Comparison of ENCODE assay signal across 19 cellular contexts in genomic region chr1:243434594-243434993, GRCh38.
"Had no signal": no experiment of that assay in that cellular context is flagged by ENCODE, and none has a peak within 500 bp of the region (broad histone marks: within the 10 kb centered on the region; RNA-seq: fewer than 3 reads in every experiment).

No MANE protein-coding gene starts in this region.

- H3K27ac ChIP-seq: adrenal gland, body of pancreas, colonic mucosa, esophagus muscularis mucosa, heart left ventricle, lower lobe of right lung, pancreas, transverse colon, vagina had no signal

- H3K36me3 ChIP-seq: adrenal gland, colonic mucosa, pancreas, transverse colon, vagina had no signal

- H3K27me3 ChIP-seq: adrenal gland, body of pancreas, colonic mucosa, esophagus muscularis mucosa, heart left ventricle, pancreas, transverse colon, vagina had no signal

- H3K4me1 ChIP-seq: adrenal gland, body of pancreas, colonic mucosa, heart left ventricle, lower lobe of right lung, pancreas, transverse colon, vagina had no signal

- H3K4me3 ChIP-seq: adrenal gland, body of pancreas, colonic mucosa, esophagus muscularis mucosa, heart left ventricle, lower lobe of right lung, pancreas, transverse colon, vagina had no signal

- H3K4me3 Mint-ChIP-seq: activated naive CD4-positive, alpha-beta T cell treated with anti-CD3 and anti-CD28 coated beads, Interleukin-2, amount 10 ng/mL, durations not matched to agents 7 days and 5 days; mesothelial cell of epicardium had no signal

- H3K9me3 ChIP-seq: adrenal gland, body of pancreas, colonic mucosa, esophagus muscularis mucosa, heart left ventricle, lower lobe of right lung, pancreas, transverse colon, vagina had no signal

- H3K27me3 Mint-ChIP-seq: activated naive CD4-positive, alpha-beta T cell treated with anti-CD3 and anti-CD28 coated beads, Interleukin-2, amount 10 ng/mL, durations not matched to agents 7 days and 5 days had no signal

- H3K27ac Mint-ChIP-seq: activated naive CD4-positive, alpha-beta T cell treated with anti-CD3 and anti-CD28 coated beads, Interleukin-2, amount 10 ng/mL, durations not matched to agents 7 days and 5 days; activated T-helper 2 cell treated with anti-CD3 and anti-CD28 coated beads, Interferon-gamma antibody, Interleukin-2, Interleukin-4, amounts not matched to agents 10 μg/mL and 5 μg/mL and 100 μg/mL, durations not matched to agents 14 hours and 24 hours and 36 hours; mesothelial cell of epicardium had no signal

- ATAC-seq: activated CD4-positive, CD25-positive, alpha-beta regulatory T cell treated with anti-CD3 and anti-CD28 coated beads, Interleukin-2, amount 50 U/mL, for 24 hours; body of pancreas; heart left ventricle; left colon; lower lobe of right lung; pancreas; sciatic nerve; stimulated activated naive CD8-positive, alpha-beta T cell treated with anti-CD3 and anti-CD28 coated beads, Interleukin-15, Interleukin-2, amounts not matched to agents 100 U/mL and 50 U/mL, for 24 hours had no signal

- H3K4me1 Mint-ChIP-seq: activated naive CD4-positive, alpha-beta T cell treated with anti-CD3 and anti-CD28 coated beads, Interleukin-2, amount 10 ng/mL, durations not matched to agents 7 days and 5 days had no signal

- DNase-seq: activated CD4-positive, alpha-beta T cell treated with anti-CD3 and anti-CD28 coated beads, Interleukin-2, amount 50 U/mL, for 4 hours; activated naive CD4-positive, alpha-beta T cell treated with anti-CD3 and anti-CD28 coated beads, Interleukin-2, amount 10 ng/mL, durations not matched to agents 7 days and 5 days; adrenal gland; body of pancreas; caudate nucleus; colonic mucosa; foreskin melanocyte; heart left ventricle; left colon; lower lobe of right lung; pancreas; stimulated activated naive CD8-positive, alpha-beta T cell treated with anti-CD3 and anti-CD28 coated beads, Interleukin-15, Interleukin-2, amounts not matched to agents 100 U/mL and 50 U/mL, for 24 hours; transverse colon had no signal

- H3K9me3 Mint-ChIP-seq: activated naive CD4-positive, alpha-beta T cell treated with anti-CD3 and anti-CD28 coated beads, Interleukin-2, amount 10 ng/mL, durations not matched to agents 7 days and 5 days; activated T-helper 2 cell treated with anti-CD3 and anti-CD28 coated beads, Interferon-gamma antibody, Interleukin-2, Interleukin-4, amounts not matched to agents 10 μg/mL and 5 μg/mL and 100 μg/mL, durations not matched to agents 14 hours and 24 hours and 36 hours had no signal
